ENCODE assay signal across 8 cellular contexts in the genomic region with DNA sequence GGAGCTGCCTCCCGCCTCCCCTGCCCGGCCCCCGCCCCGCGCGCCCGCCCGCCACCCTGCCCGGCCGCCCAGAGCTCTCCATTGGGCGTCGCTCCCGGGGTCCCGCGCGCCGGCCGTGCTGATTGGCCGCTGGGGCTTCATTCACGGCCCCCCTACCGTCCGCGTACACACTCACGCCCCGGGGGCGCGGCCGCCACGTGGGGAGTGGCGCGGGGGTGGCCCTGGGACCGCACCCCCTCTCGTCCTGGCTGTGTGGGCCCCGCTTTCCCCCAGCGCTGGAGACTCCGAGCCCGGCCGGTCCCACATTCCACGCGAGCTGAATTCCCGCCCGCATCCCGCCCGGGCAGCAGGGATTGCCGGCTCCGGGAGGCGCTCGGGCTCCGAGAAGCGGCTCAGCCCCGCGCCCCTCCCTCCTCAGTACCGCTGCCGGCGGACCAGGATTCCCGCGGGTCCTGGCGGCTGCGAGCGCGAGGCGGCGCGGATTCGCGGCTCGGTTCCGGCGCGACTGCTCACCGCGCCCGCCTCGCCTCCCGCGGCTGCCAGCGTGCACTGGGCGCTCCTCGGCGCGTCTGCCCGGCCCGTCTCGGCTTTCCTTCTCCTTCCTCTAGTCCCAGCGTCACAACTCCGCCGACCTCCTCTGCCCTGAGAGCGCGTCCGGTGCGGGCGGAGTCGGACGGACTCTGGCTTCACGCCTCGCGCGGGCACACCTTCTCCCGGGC. TPM values are rescaled to one million over a fixed set of nuclear protein-coding genes. Genes with fewer than 3 reads are reported as not detected.
DNase-seq lines count a peak whose midpoint lies in the region; ATAC-seq and TF ChIP-seq lines count a peak whose summit lies in the region.

No MANE protein-coding gene starts in this region.

- DNase-seq in AG08396 (ENCODE audit: low spot score) (peak; percentile 96), GM19240 (ENCODE audit: insufficient read length, low spot score) (peak; percentile 83), OCI-M1 (lab: John Stamatoyannopoulos, UW) (peak; percentile 45), fibroblast of the aortic adventitia (ENCODE audit: low read depth) (peak; percentile 63)
- peak; percentile 62 for DNase-seq in activated T-helper 2 cell treated with anti-CD3 and anti-CD28 coated beads, Interferon-gamma antibody, Interleukin-2, Interleukin-4, amounts not matched to agents 10 μg/mL and 5 μg/mL and 100 μg/mL, durations not matched to agents 14 hours and 24 hours and 36 hours (ENCODE audit: low spot score)
- DNase-seq in natural killer cell treated with Interleukin-12 subunit alpha and Interleukin-12 subunit beta and Interleukin-15 and Interleukin-18, amount 100 ng/mL, for 72 hours (ENCODE audit: low spot score) = peak; percentile 87
- DNase-seq in stimulated activated naive CD4-positive, alpha-beta T cell (lab: John Stamatoyannopoulos, UW) = peak in 5 of 6 experiments; percentile 37 to 62 (median 51)

- H3K4me3 ChIP-seq in fibroblast of the aortic adventitia (ENCODE audit: low read depth, low read length) = peak overlapping the region; percentile 66

- peak overlapping the region; percentile 79 for H3K4me3 Mint-ChIP-seq in activated T-helper 2 cell treated with anti-CD3 and anti-CD28 coated beads, Interferon-gamma antibody, Interleukin-2, Interleukin-4, amounts not matched to agents 10 μg/mL and 5 μg/mL and 100 μg/mL, durations not matched to agents 14 hours and 24 hours and 36 hours (ENCODE audit: low read depth)
- H3K4me3 Mint-ChIP-seq in natural killer cell treated with Interleukin-12 subunit alpha and Interleukin-12 subunit beta and Interleukin-15 and Interleukin-18, amount 100 ng/mL, for 72 hours = peak overlapping the region; percentile 75

- TF ChIP-seq CTCF in fibroblast of the aortic adventitia (IDR thresholded peaks at IDR 0.05; ENCODE audit: insufficient read depth, low read length) = no peak

- peaks cover 41% of the 10 kb centered on the region for H3K27me3 Mint-ChIP-seq in activated T-helper 2 cell treated with anti-CD3 and anti-CD28 coated beads, Interferon-gamma antibody, Interleukin-2, Interleukin-4, amounts not matched to agents 10 μg/mL and 5 μg/mL and 100 μg/mL, durations not matched to agents 14 hours and 24 hours and 36 hours (ENCODE audit: low read depth)
- H3K27me3 Mint-ChIP-seq in natural killer cell treated with Interleukin-12 subunit alpha and Interleukin-12 subunit beta and Interleukin-15 and Interleukin-18, amount 100 ng/mL, for 72 hours = peaks cover 15 to 29% of the 10 kb centered on the region in 2 donors

- H3K36me3 Mint-ChIP-seq in activated T-helper 2 cell treated with anti-CD3 and anti-CD28 coated beads, Interferon-gamma antibody, Interleukin-2, Interleukin-4, amounts not matched to agents 10 μg/mL and 5 μg/mL and 100 μg/mL, durations not matched to agents 14 hours and 24 hours and 36 hours (ENCODE audit: low read depth) = no peaks in the 10 kb centered on the region
- H3K36me3 Mint-ChIP-seq in natural killer cell treated with Interleukin-12 subunit alpha and Interleukin-12 subunit beta and Interleukin-15 and Interleukin-18, amount 100 ng/mL, for 72 hours = no peaks in the 10 kb centered on the region

- H3K27ac Mint-ChIP-seq in activated T-helper 2 cell treated with anti-CD3 and anti-CD28 coated beads, Interferon-gamma antibody, Interleukin-2, Interleukin-4, amounts not matched to agents 10 μg/mL and 5 μg/mL and 100 μg/mL, durations not matched to agents 14 hours and 24 hours and 36 hours = no peak overlapping the region
- H3K27ac Mint-ChIP-seq in natural killer cell treated with Interleukin-12 subunit alpha and Interleukin-12 subunit beta and Interleukin-15 and Interleukin-18, amount 100 ng/mL, for 72 hours = no peak overlapping the region

- intact Hi-C loops in activated T-helper 2 cell treated with anti-CD3 and anti-CD28 coated beads, Interferon-gamma antibody, Interleukin-2, Interleukin-4, amounts not matched to agents 10 μg/mL and 5 μg/mL and 100 μg/mL, durations not matched to agents 14 hours and 24 hours and 36 hours (cut with micrococcal nuclease) = loop anchor here (1.0 kb wide), 1 partner anchor 17 kb away; no protein-coding TSS in a partner anchor

- ATAC-seq in HG03439 (IDR thresholded peaks at IDR 0.05; ENCODE audit: unreplicated experiment) = peak; percentile 52
- peak; percentile 90 to 93 for ATAC-seq in natural killer cell treated with Interleukin-12 subunit alpha and Interleukin-12 subunit beta and Interleukin-15 and Interleukin-18, amount 100 ng/mL, for 72 hours

- peaks cover 5% of the 10 kb centered on the region for H3K4me1 Mint-ChIP-seq in activated T-helper 2 cell treated with anti-CD3 and anti-CD28 coated beads, Interferon-gamma antibody, Interleukin-2, Interleukin-4, amounts not matched to agents 10 μg/mL and 5 μg/mL and 100 μg/mL, durations not matched to agents 14 hours and 24 hours and 36 hours (ENCODE audit: low read depth)
- peaks cover 5% of the 10 kb centered on the region in 2 donors for H3K4me1 Mint-ChIP-seq in natural killer cell treated with Interleukin-12 subunit alpha and Interleukin-12 subunit beta and Interleukin-15 and Interleukin-18, amount 100 ng/mL, for 72 hours (ENCODE audit: low read depth in 2 of 2)

- H3K9me3 Mint-ChIP-seq in activated T-helper 2 cell treated with anti-CD3 and anti-CD28 coated beads, Interferon-gamma antibody, Interleukin-2, Interleukin-4, amounts not matched to agents 10 μg/mL and 5 μg/mL and 100 μg/mL, durations not matched to agents 14 hours and 24 hours and 36 hours = no peaks in the 10 kb centered on the region
- H3K9me3 Mint-ChIP-seq in natural killer cell treated with Interleukin-12 subunit alpha and Interleukin-12 subunit beta and Interleukin-15 and Interleukin-18, amount 100 ng/mL, for 72 hours = no peaks in the 10 kb centered on the region

RNA-seq across cellular contexts. Expression of gene POU3F1, which starts 0.5 kb away (rescaled TPM):
- 0.32 and 0.48 TPM in 2 replicates for total RNA-seq in activated T-helper 2 cell treated with anti-CD3 and anti-CD28 coated beads, Interferon-gamma antibody, Interleukin-2, Interleukin-4, amounts not matched to agents 10 μg/mL and 5 μg/mL and 100 μg/mL, durations not matched to agents 14 hours and 24 hours and 36 hours
- total RNA-seq in fibroblast of the aortic adventitia (ENCODE audit: low replicate concordance) = not detected in 2 replicates
- total RNA-seq in natural killer cell treated with Interleukin-12 subunit alpha and Interleukin-12 subunit beta and Interleukin-15 and Interleukin-18, amount 100 ng/mL, for 72 hours = under 1 TPM; 0.50 to 0.93 TPM

RNA-seq across cellular contexts. Expression of gene UTP11, which starts 34.5 kb away (rescaled TPM):
- 78.8 and 79.0 TPM in 2 replicates for total RNA-seq in activated T-helper 2 cell treated with anti-CD3 and anti-CD28 coated beads, Interferon-gamma antibody, Interleukin-2, Interleukin-4, amounts not matched to agents 10 μg/mL and 5 μg/mL and 100 μg/mL, durations not matched to agents 14 hours and 24 hours and 36 hours
- 23.1 and 68.1 TPM in 2 replicates for total RNA-seq in fibroblast of the aortic adventitia (ENCODE audit: low replicate concordance)
- total RNA-seq in natural killer cell treated with Interleukin-12 subunit alpha and Interleukin-12 subunit beta and Interleukin-15 and Interleukin-18, amount 100 ng/mL, for 72 hours = 10 to 100 TPM; 59.9 to 60.0 TPM

RNA-seq across cellular contexts. Expression of gene FHL3, which starts 41.7 kb away (rescaled TPM):
- 30.1 and 33.3 TPM in 2 replicates for total RNA-seq in activated T-helper 2 cell treated with anti-CD3 and anti-CD28 coated beads, Interferon-gamma antibody, Interleukin-2, Interleukin-4, amounts not matched to agents 10 μg/mL and 5 μg/mL and 100 μg/mL, durations not matched to agents 14 hours and 24 hours and 36 hours
- 6.1 and 15.6 TPM in 2 replicates for total RNA-seq in fibroblast of the aortic adventitia (ENCODE audit: low replicate concordance)
- 10 to 100 TPM; 24.5 TPM for total RNA-seq in natural killer cell treated with Interleukin-12 subunit alpha and Interleukin-12 subunit beta and Interleukin-15 and Interleukin-18, amount 100 ng/mL, for 72 hours

RNA-seq across cellular contexts. Expression of gene SF3A3, which starts 57.2 kb away (rescaled TPM):
- 105 and 112 TPM in 2 replicates for total RNA-seq in activated T-helper 2 cell treated with anti-CD3 and anti-CD28 coated beads, Interferon-gamma antibody, Interleukin-2, Interleukin-4, amounts not matched to agents 10 μg/mL and 5 μg/mL and 100 μg/mL, durations not matched to agents 14 hours and 24 hours and 36 hours
- total RNA-seq in fibroblast of the aortic adventitia (ENCODE audit: low replicate concordance) = 75.2 and 87.7 TPM in 2 replicates
- 100 to 1,000 TPM in 1 of 2 donors, 10 to 100 TPM in 1; 90.7 to 174 TPM for total RNA-seq in natural killer cell treated with Interleukin-12 subunit alpha and Interleukin-12 subunit beta and Interleukin-15 and Interleukin-18, amount 100 ng/mL, for 72 hours

Comparison
In these comparisons a context has a peak if more than half of its experiments do, and no peak if none do; other contexts are left out.
1. Peak in every context shown above with its lines: DNase-seq, ATAC-seq and H3K4me3 ChIP-seq.
2. DNase-seq: peak in every context shown above with its lines; median percentile 96 in AG08396; 87 in natural killer cell treated with Interleukin-12 subunit alpha and Interleukin-12 subunit beta and Interleukin-15 and Interleukin-18, amount 100 ng/mL, for 72 hours; 83 in GM19240; 63 in fibroblast of the aortic adventitia; 62 in activated T-helper 2 cell treated with anti-CD3 and anti-CD28 coated beads, Interferon-gamma antibody, Interleukin-2, Interleukin-4, amounts not matched to agents 10 μg/mL and 5 μg/mL and 100 μg/mL, durations not matched to agents 14 hours and 24 hours and 36 hours; 51 in stimulated activated naive CD4-positive, alpha-beta T cell; 45 in OCI-M1.